ENCODE assay signal across 8 cellular contexts in the genomic region with DNA sequence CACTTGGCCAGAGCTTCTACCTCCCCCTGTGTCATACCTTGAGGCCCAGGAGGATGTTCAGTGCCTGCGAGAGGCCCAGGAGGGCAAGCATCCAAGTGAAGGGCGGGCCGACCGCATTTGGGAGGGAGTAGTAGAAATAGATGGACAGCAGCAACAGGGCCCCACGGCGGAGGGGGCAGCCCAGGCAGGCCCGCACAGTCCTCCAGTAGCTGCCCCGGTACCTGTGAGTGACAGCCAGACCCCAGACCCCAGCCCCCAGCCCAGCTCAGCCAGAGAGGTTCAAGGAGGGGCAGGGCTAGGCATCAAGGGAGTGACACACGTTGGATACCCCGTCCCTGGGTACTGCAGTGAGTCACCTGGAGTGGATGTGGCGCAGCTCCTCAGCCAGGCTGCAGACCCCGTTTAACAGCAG. TPM values are rescaled to one million over a fixed set of nuclear protein-coding genes. Genes with fewer than 3 reads are reported as not detected.
DNase-seq lines count a peak whose midpoint lies in the region; ATAC-seq and TF ChIP-seq lines count a peak whose summit lies in the region.
"Had no signal": no experiment of that assay in that cellular context is flagged by ENCODE, and none has a peak within 500 bp of the region (broad histone marks: within the 10 kb centered on the region; RNA-seq: fewer than 3 reads in every experiment).

No MANE protein-coding gene starts in this region.

- H4K20me1 ChIP-seq in KMS-11 (ENCODE audit: insufficient read depth): no peaks in the 10 kb centered on the region

- peak; percentile 48 for DNase-seq in activated naive CD4-positive, alpha-beta T cell treated with anti-CD3 and anti-CD28 coated beads, Interleukin-2, amount 50 U/mL, for 16 hours
- peak; percentile 55 to 85 (median 84) for DNase-seq in right cardiac atrium
- no peak for DNase-seq in NCI-H2081 (lab: John Stamatoyannopoulos, UW)
- no peak for DNase-seq in DMS153 (lab: John Stamatoyannopoulos, UW)
- DNase-seq in NCI-H2029 treated with DMSO at 0.1 percent for 48 hours (lab: John Stamatoyannopoulos, UW): no peak

- H3K4me3 ChIP-seq in KMS-11 (IDR thresholded peaks at IDR 0.05; ENCODE audit: insufficient read depth, low read depth, low read length) (no peak overlapping the region), right cardiac atrium (ENCODE audit: low read length) (peak overlapping the region; percentile 55)

- H3K4me1 ChIP-seq in KMS-11 (ENCODE audit: low read depth, poor library complexity, severe bottlenecking): peaks cover 27% of the 10 kb centered on the region
- peaks cover 3% of the 10 kb centered on the region for H3K4me1 ChIP-seq in right cardiac atrium (ENCODE audit: control insufficient read depth, insufficient read depth, low read length)

- no peaks in the 10 kb centered on the region for H3K27me3 ChIP-seq in KMS-11 (ENCODE audit: insufficient read depth, low read depth)
- no peaks in the 10 kb centered on the region for H3K27me3 ChIP-seq in right cardiac atrium (ENCODE audit: control insufficient read depth, insufficient read depth)

- no peaks in the 10 kb centered on the region for H3K79me2 ChIP-seq in KMS-11 (ENCODE audit: insufficient read depth, low read depth)

- intact Hi-C loops in right cardiac atrium (cut with DNase I): loop anchor here in 1 of 4 donors (5.0 to 10.0 kb wide), 2 partner anchors 36 to 46 kb away; a partner anchor contains a TSS

- no peaks in the 10 kb centered on the region for H3K36me3 ChIP-seq in KMS-11 (ENCODE audit: insufficient read depth)

- 27% methylated on average over 12 of the region's 12 CpGs for WGBS in right cardiac atrium

- no peak overlapping the region; the same call in 1 of the 2 replicates for H2AFZ ChIP-seq in KMS-11 (ENCODE audit: low read depth)

- H3K27ac ChIP-seq in KMS-11: peak overlapping the region; percentile 94
- peak overlapping the region; percentile 98 for H3K27ac ChIP-seq in right cardiac atrium (ENCODE audit: low read length)
- peak overlapping the region; percentile 77 for H3K27ac ChIP-seq in temporal lobe (ENCODE audit: low read depth, low read length)

- no peak for TF ChIP-seq CTCF in KMS-11 (conservative IDR thresholded peaks at IDR 0.05; ENCODE audit: low read depth, low read length)

- H3K9ac ChIP-seq in KMS-11: peak overlapping the region; percentile 54; the same call in 1 of the 2 replicates

- H3K4me2 ChIP-seq in KMS-11: peak overlapping the region; percentile 91

- peak; percentile 20 to 22 for ATAC-seq in right cardiac atrium

- no peaks in the 10 kb centered on the region for H3K9me3 ChIP-seq in right cardiac atrium (ENCODE audit: control insufficient read depth, low read length)

RNA-seq across cellular contexts. Expression of a gene that starts 1.4 kb away (rescaled TPM):
- total RNA-seq in right cardiac atrium: 100 to 1,000 TPM in 1 of 4 donors, 10 to 100 TPM in 3; 79.7 to 125 (median 93.8) TPM
- 47.9 TPM for polyA plus RNA-seq in right cardiac atrium
- total RNA-seq in temporal lobe: 3.2 TPM

RNA-seq across cellular contexts. Expression of a gene that starts 10.3 kb away (rescaled TPM):
- total RNA-seq in right cardiac atrium (not detected), temporal lobe (not detected)
- not detected for polyA plus RNA-seq in right cardiac atrium
- total RNA-seq: NCI-H460 had no signal

RNA-seq across cellular contexts. Expression of a gene that starts 18.6 kb away (rescaled TPM):
- total RNA-seq in right cardiac atrium (10 to 100 TPM; 19.9 to 38.3 (median 21.2) TPM), temporal lobe (3.4 TPM)
- polyA plus RNA-seq in right cardiac atrium: 25.3 TPM
- total RNA-seq: NCI-H460 had no signal

RNA-seq across cellular contexts. Expression of a gene that starts 41.8 kb away (rescaled TPM):
- total RNA-seq in right cardiac atrium: 10 to 100 TPM; 14.0 to 24.9 (median 15.2) TPM
- polyA plus RNA-seq in right cardiac atrium: 5.6 TPM
- 45.2 TPM for total RNA-seq in temporal lobe

Comparison
In these comparisons a context has a peak if more than half of its experiments do, and no peak if none do; other contexts are left out.
1. DNase-seq: peak in activated naive CD4-positive, alpha-beta T cell treated with anti-CD3 and anti-CD28 coated beads, Interleukin-2, amount 50 U/mL, for 16 hours (single experiment) and right cardiac atrium (3 of 3); none in NCI-H2081 (0 of 2), DMS153 (single experiment) and NCI-H2029 treated with DMSO at 0.1 percent for 48 hours (single experiment).
2. RNA of a gene that starts 1.4 kb away (total RNA-seq): 79.7 to 125 TPM in right cardiac atrium; 3.2 TPM in temporal lobe (single experiment); every median in the first group is over 10 times any median in the second.
3. Peak in every context shown above with its lines, with median percentiles within 50 percentile points of each other: H3K27ac ChIP-seq.